Comparison of ENCODE assay signal across 31 cellular contexts in genomic region chr4:72348701-72349100, GRCh38.
A peak's percentile ranks its signal among the peaks of the same experiment; 100 is the strongest.
DNase-seq lines count a peak whose midpoint lies in the region; ATAC-seq, FAIRE-seq and TF ChIP-seq lines count a peak whose summit lies in the region.
"Had no signal": no experiment of that assay in that cellular context is flagged by ENCODE, and none has a peak within 500 bp of the region (broad histone marks: within the 10 kb centered on the region; RNA-seq: fewer than 3 reads in every experiment).

No MANE protein-coding gene starts in this region.

- ATAC-seq in HG03175 (IDR thresholded peaks at IDR 0.05; ENCODE audit: unreplicated experiment): no peak
- ATAC-seq: A549; CD8-positive, alpha-beta T cell had no signal

- H3K27ac ChIP-seq in small intestine (ENCODE audit: low read depth in 1 of 2, low read length in 1 of 2): no peak overlapping the region
- H3K27ac ChIP-seq: 22Rv1; A549; BLaER1; BLaER1 treated with 17β-estradiol and CSF1 and Interleukin-3, amounts not matched to agents 10 nM and 100 nM; C4-2B had no signal

- no peaks in the 10 kb centered on the region for H3K36me3 ChIP-seq in small intestine (ENCODE audit: control insufficient read depth in 2 of 2, insufficient read depth in 2 of 2, low read length in 2 of 2)
- H3K36me3 ChIP-seq: BE2C; BLaER1; BLaER1 treated with 17β-estradiol and CSF1 and Interleukin-3, amounts not matched to agents 10 nM and 100 nM had no signal

- H3K9me3 ChIP-seq in small intestine (ENCODE audit: control insufficient read depth, low read depth): no peaks in the 10 kb centered on the region
- H3K9me3 ChIP-seq: A549; BE2C; BLaER1; BLaER1 treated with 17β-estradiol and CSF1 and Interleukin-3, amounts not matched to agents 10 nM and 100 nM; Caco-2 had no signal

- FAIRE-seq in small intestine (lab: Jason Lieb, UNC): no peak
- FAIRE-seq: A204.1, A549, D721Med had no signal

- no peaks in the 10 kb centered on the region for H3K27me3 ChIP-seq in small intestine (ENCODE audit: control insufficient read depth in 2 of 2, insufficient read depth in 2 of 2, low read length in 2 of 2)
- H3K27me3 ChIP-seq: BE2C; BLaER1; BLaER1 treated with 17β-estradiol and CSF1 and Interleukin-3, amounts not matched to agents 10 nM and 100 nM had no signal

- no peak overlapping the region for H3K4me3 ChIP-seq in LNCaP clone FGC (ENCODE audit: low read depth, low read length)
- no peak overlapping the region for H3K4me3 ChIP-seq in small intestine (ENCODE audit: low read depth in 1 of 2, low read length in 2 of 2)
- H3K4me3 ChIP-seq: A549; BLaER1; BLaER1 treated with 17β-estradiol and CSF1 and Interleukin-3, amounts not matched to agents 10 nM and 100 nM had no signal

- H3K4me1 ChIP-seq in small intestine (ENCODE audit: control insufficient read depth in 2 of 2, insufficient read depth in 1 of 2, low read depth in 1 of 2, low read length in 1 of 2): no peaks in the 10 kb centered on the region
- H3K4me1 ChIP-seq: A549; BE2C; BLaER1; BLaER1 treated with 17β-estradiol and CSF1 and Interleukin-3, amounts not matched to agents 10 nM and 100 nM had no signal

- DNase-seq in LNCaP clone FGC (ENCODE audit: low read depth) (peak; percentile 96), left kidney (ENCODE audit: low read depth, low spot score) (peak; percentile 40), small intestine (peak; percentile 7), COR-L47 (lab: John Stamatoyannopoulos, UW) (no peak), EL (no peak)
- DNase-seq: 8988T; ACHN; AML-193; BE2C; C1 segment of cervical spinal cord; Caco-2; Calu3; CD4-positive, alpha-beta memory T cell; CD4-positive, alpha-beta T cell; CD4-positive, CD25-positive, alpha-beta regulatory T cell; CD8-positive, alpha-beta memory T cell; CD8-positive, alpha-beta T cell; DMS 273 treated with DMSO at 0.1 percent for 48 hours; DMS153; DMS53; DMS79; DMS79 treated with DMSO at 0.1 percent for 48 hours; DND-41 had no signal

- TF ChIP-seq CTCF in LNCaP clone FGC (IDR thresholded peaks at IDR 0.05; ENCODE audit: control insufficient read depth, extremely low read depth, insufficient read depth): no peak

Comparison
In these comparisons a context has a peak if more than half of its experiments do, and no peak if none do; other contexts are left out.
1. DNase-seq: peak in LNCaP clone FGC (single experiment), left kidney (single experiment) and small intestine (single experiment); none in COR-L47 (single experiment) and EL (single experiment).